ENCODE assay signal across 13 cellular contexts in the genomic region with DNA sequence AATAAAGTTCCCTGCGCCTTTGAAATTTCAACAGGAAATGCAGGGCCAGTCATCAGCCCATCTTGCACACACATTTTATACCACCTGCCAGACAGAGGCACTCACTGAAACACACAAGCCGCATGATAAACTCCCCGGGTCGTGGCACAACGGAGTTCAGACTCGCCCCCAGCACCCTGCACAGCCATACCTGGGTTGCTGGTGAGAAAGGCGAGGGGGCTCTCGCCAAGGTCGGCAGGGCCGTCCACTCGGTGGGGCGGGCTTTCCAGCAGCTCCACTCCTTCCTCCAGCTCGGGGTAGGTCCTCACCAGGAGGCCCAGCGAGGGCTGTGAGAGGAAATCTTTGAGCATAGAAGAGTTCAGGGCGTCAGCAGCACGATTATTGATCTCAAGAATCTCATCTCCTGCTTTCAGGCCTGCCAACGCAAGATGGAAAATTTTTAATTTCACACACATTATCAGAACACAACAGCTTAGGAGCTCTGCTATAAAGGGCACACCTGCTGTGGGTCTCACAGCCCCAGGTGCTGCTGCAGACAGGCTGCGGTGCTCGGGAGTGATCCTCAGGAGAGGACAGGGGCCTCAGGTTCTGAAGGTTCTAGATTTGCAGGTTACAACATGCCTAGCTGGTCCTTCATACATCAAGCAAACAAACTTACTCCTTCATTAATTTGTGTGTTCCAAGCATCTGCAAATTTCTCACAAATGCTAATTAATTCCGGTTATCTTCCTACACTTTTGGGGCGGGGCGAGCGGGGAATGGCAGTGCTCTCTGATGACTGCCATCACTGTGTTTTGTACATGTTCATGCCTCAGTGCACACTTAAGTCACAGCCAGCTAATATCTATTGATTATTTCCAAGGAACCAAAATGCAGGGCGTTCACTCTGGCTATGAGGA.
DNase-seq lines count a peak whose midpoint lies in the region; FAIRE-seq and TF ChIP-seq lines count a peak whose summit lies in the region.
"Had no signal": no experiment of that assay in that cellular context is flagged by ENCODE, and none has a peak within 500 bp of the region (broad histone marks: within the 10 kb centered on the region; RNA-seq: fewer than 3 reads in every experiment).

No MANE protein-coding gene starts in this region.

- no peak for TF ChIP-seq CTCF in D721Med (IDR thresholded peaks at IDR 0.05; ENCODE audit: insufficient read depth, missing control alignments)

- in situ Hi-C loops in KBM-7 (cut with MboI; ENCODE audit: low pct_unique_long_range_greater_than_20kb, low sequenced_read_pairs): loop anchor here (25.0 kb wide), 1 partner anchor 405 kb away; no protein-coding TSS in a partner anchor

- no peaks in the 10 kb centered on the region for H3K27me3 ChIP-seq in CD4-positive, alpha-beta memory T cell (ENCODE audit: insufficient read depth, low read length)
- H3K27me3 ChIP-seq: colonic mucosa, upper lobe of left lung had no signal

- peaks cover 7 to 34% of the 10 kb centered on the region in 2 donors for H3K36me3 Mint-ChIP-seq in CD4-positive, alpha-beta memory T cell
- H3K36me3 Mint-ChIP-seq in activated naive CD4-positive, alpha-beta T cell treated with anti-CD3 and anti-CD28 coated beads, Interleukin-2, amount 50 U/mL, for 24 hours: peaks cover 33% of the 10 kb centered on the region

- peaks cover 50 to 72% (median 63%) of the 10 kb centered on the region in 4 donors for H3K4me1 Mint-ChIP-seq in CD4-positive, alpha-beta memory T cell
- H3K4me1 Mint-ChIP-seq in activated naive CD4-positive, alpha-beta T cell treated with anti-CD3 and anti-CD28 coated beads, Interleukin-2, amount 50 U/mL, for 24 hours: peaks cover 73% of the 10 kb centered on the region

- H3K4me1 ChIP-seq in CD4-positive, alpha-beta memory T cell (ENCODE audit: insufficient read depth, low read length): peaks cover 89% of the 10 kb centered on the region
- H3K4me1 ChIP-seq: colonic mucosa had no signal

- no peak for FAIRE-seq in D721Med (lab: Jason Lieb, UNC)

- H3K27ac Mint-ChIP-seq in CD4-positive, alpha-beta memory T cell: peak overlapping the region; percentile 86 to 98 (median 98)
- peak overlapping the region; percentile 100 for H3K27ac Mint-ChIP-seq in activated naive CD4-positive, alpha-beta T cell treated with anti-CD3 and anti-CD28 coated beads, Interleukin-2, amount 50 U/mL, for 24 hours

- no peaks in the 10 kb centered on the region for H3K36me3 ChIP-seq in CD4-positive, alpha-beta memory T cell (ENCODE audit: insufficient read depth, low read length)
- H3K36me3 ChIP-seq: colonic mucosa, upper lobe of left lung had no signal

- no peaks in the 10 kb centered on the region for H3K9me3 ChIP-seq in CD4-positive, alpha-beta memory T cell (ENCODE audit: control insufficient read depth in 1 of 2, low read length in 2 of 2)
- H3K9me3 ChIP-seq: colonic mucosa, upper lobe of left lung had no signal

- CTCF ChIA-PET in CD4-positive, alpha-beta memory T cell (lab: Charles Lee; ENCODE audit: partially characterized antibody): interaction anchor here (0.8 to 6.1 kb wide), 15 partner anchors 8 to 399 kb away, joined by 3 to 142 read pairs (median 23); no protein-coding TSS in a partner anchor

- peak overlapping the region; percentile 84 to 92 (median 90) for H3K4me3 Mint-ChIP-seq in CD4-positive, alpha-beta memory T cell
- H3K4me3 Mint-ChIP-seq in activated naive CD4-positive, alpha-beta T cell treated with anti-CD3 and anti-CD28 coated beads, Interleukin-2, amount 50 U/mL, for 24 hours: peak overlapping the region; percentile 98

- H3K9me3 Mint-ChIP-seq in CD4-positive, alpha-beta memory T cell: no peaks in the 10 kb centered on the region
- H3K9me3 Mint-ChIP-seq in activated naive CD4-positive, alpha-beta T cell treated with anti-CD3 and anti-CD28 coated beads, Interleukin-2, amount 50 U/mL, for 24 hours: no peaks in the 10 kb centered on the region

- no peaks in the 10 kb centered on the region for H3K27me3 Mint-ChIP-seq in CD4-positive, alpha-beta memory T cell
- H3K27me3 Mint-ChIP-seq in activated naive CD4-positive, alpha-beta T cell treated with anti-CD3 and anti-CD28 coated beads, Interleukin-2, amount 50 U/mL, for 24 hours: no peaks in the 10 kb centered on the region

- POLR2A ChIA-PET in CD4-positive, alpha-beta memory T cell (lab: Charles Lee; ENCODE audit: partially characterized antibody): interaction anchor here (0.7 to 7.8 kb wide), 15 partner anchors 8 to 391 kb away, joined by 3 to 94 read pairs (median 6); no protein-coding TSS in a partner anchor

- peak overlapping the region; percentile 25 to 46 for H3K4me3 ChIP-seq in CD4-positive, alpha-beta memory T cell (ENCODE audit: low read length in 2 of 2)
- H3K4me3 ChIP-seq: colonic mucosa, upper lobe of left lung had no signal

- peak; percentile 66 to 81 (median 71) for DNase-seq in CD4-positive, alpha-beta memory T cell
- DNase-seq in activated CD4-positive, alpha-beta T cell treated with anti-CD3 and anti-CD28 coated beads, Interleukin-2, amount 50 U/mL, for 1 hour: peak; percentile 64
- peak; percentile 68 to 70 for DNase-seq in stimulated activated CD4-positive, alpha-beta T cell treated with anti-CD3 and anti-CD28 coated beads, Interleukin-2, amount 100 ng/mL, for 24 hours
- DNase-seq in D721Med (ENCODE audit: insufficient read length, low spot score) (no peak), KBM-7 (no peak), kidney tubule cell (ENCODE audit: low spot score) (no peak), posterior vena cava (ENCODE audit: low spot score) (no peak)
- DNase-seq: colonic mucosa, mammary epithelial cell, right cardiac atrium had no signal

- peak overlapping the region; percentile 60 for H3K27ac ChIP-seq in CD4-positive, alpha-beta memory T cell (ENCODE audit: low read depth, low read length)
- H3K27ac ChIP-seq: colonic mucosa, upper lobe of left lung, VCaP had no signal

- intact Hi-C loops in CD4-positive, alpha-beta memory T cell (cut with micrococcal nuclease): loop anchor here (1.0 to 5.0 kb wide), 3 partner anchors 13 to 550 kb away; a partner anchor contains a TSS
- intact Hi-C loops in posterior vena cava (cut with DNase I): no loop called here

Comparison
In these comparisons a context has a peak if more than half of its experiments do, and no peak if none do; other contexts are left out.
1. DNase-seq: peak in CD4-positive, alpha-beta memory T cell (5 of 5), activated CD4-positive, alpha-beta T cell treated with anti-CD3 and anti-CD28 coated beads, Interleukin-2, amount 50 U/mL, for 1 hour (single experiment) and stimulated activated CD4-positive, alpha-beta T cell treated with anti-CD3 and anti-CD28 coated beads, Interleukin-2, amount 100 ng/mL, for 24 hours (2 of 2); none in D721Med (single experiment), KBM-7 (single experiment), kidney tubule cell (single experiment) and posterior vena cava (single experiment).